23 cellular contexts compared by ENCODE assay signal in the genomic region with DNA sequence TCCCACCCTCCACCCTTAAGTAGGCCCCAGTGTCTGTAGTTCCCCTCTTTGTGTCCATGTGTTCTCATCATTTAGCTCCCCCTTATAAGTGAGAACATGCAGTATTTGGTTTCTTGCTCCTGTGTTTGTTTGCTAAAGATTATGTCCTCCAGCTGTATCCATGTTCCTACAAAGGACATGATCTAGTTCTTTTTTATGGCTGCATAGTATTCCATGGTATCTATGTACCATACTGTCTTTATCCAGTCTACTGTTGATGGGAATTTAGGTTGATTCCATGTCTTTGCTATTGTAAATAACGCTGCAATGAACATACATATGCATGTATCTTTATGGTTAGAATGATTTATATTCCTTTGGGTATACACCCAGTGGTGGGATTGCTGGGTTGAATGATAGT.
DNase-seq lines count a peak whose midpoint lies in the region; ATAC-seq, FAIRE-seq and TF ChIP-seq lines count a peak whose summit lies in the region.
"Had no signal": no experiment of that assay in that cellular context is flagged by ENCODE, and none has a peak within 500 bp of the region (broad histone marks: within the 10 kb centered on the region; RNA-seq: fewer than 3 reads in every experiment).

No MANE protein-coding gene starts in this region.

- TF ChIP-seq EP300 in K562 (IDR thresholded peaks at IDR 0.05; ENCODE audit: low read length): no peak

- DNase-seq in activated CD8-positive, alpha-beta T cell treated with anti-CD3 and anti-CD28 coated beads, Interleukin-2, amount 10 ng/mL, durations not matched to agents 7 days and 5 days: no peak
- DNase-seq in activated CD8-positive, alpha-beta T cell treated with anti-CD3 and anti-CD28 coated beads for 36 hours: no peak
- DNase-seq in CD4-positive, alpha-beta T cell: no peak
- no peak for DNase-seq in K562 (ENCODE audit: extremely low read depth in 1 of 4, low spot score in 3 of 4)
- no peak for DNase-seq in natural killer cell treated with Interleukin-12 subunit alpha and Interleukin-12 subunit beta and Interleukin-15 and Interleukin-18, amount 100 ng/mL, for 72 hours (ENCODE audit: low spot score)
- DNase-seq: DMS79 treated with DMSO at 0.1 percent for 48 hours, GM23248, Kasumi-1, MG63, NCI-H1048, NCI-H1436, NCI-H2029, NCI-H345, NCI-H524 treated with DMSO at 0.1 percent for 48 hours, PC-3, RPMI8226, SHP77 treated with DMSO at 0.1 percent for 48 hours had no signal

- no peak overlapping the region for H3K9ac ChIP-seq in K562 (ENCODE audit: insufficient read depth in 1 of 2, low read depth in 2 of 2, low read length in 2 of 2)
- H3K9ac ChIP-seq: BLaER1, GM23248 had no signal

- POLR2A ChIA-PET in activated CD8-positive, alpha-beta T cell treated with anti-CD3 and anti-CD28 coated beads, Interleukin-2, amount 10 ng/mL, durations not matched to agents 7 days and 5 days (lab: Charles Lee): no interaction called here
- POLR2A ChIA-PET in activated CD8-positive, alpha-beta T cell treated with anti-CD3 and anti-CD28 coated beads for 36 hours (lab: Charles Lee): interaction anchor here (0.6 kb wide), 1 partner anchor 99 kb away, joined by 4 read pairs; no protein-coding TSS in a partner anchor
- POLR2A ChIA-PET in CD4-positive, alpha-beta T cell (lab: Charles Lee): no interaction called here
- POLR2A ChIA-PET in K562 (lab: Yijun Ruan, JAX): no interaction called here

- BruUV-seq in K562 (replicated peaks; lab: Mats Ljungman, UMichigan): no TSS peak

- H3K4me1 ChIP-seq in K562 (replicated peaks in 1 of 2; ENCODE audit: control insufficient read depth in 2 of 2, insufficient read depth in 2 of 2, low read length in 2 of 2): no peaks in the 10 kb centered on the region
- H3K4me1 ChIP-seq: HAP-1 had no signal

- no peak overlapping the region for H3K27ac ChIP-seq in CD4-positive, alpha-beta T cell (ENCODE audit: low read depth, low read length)
- H3K27ac ChIP-seq in K562 (ENCODE audit: extremely low read depth, low read depth, low read length): no peak overlapping the region
- H3K27ac ChIP-seq: BLaER1, GM23248 had no signal

- WGBS in K562 (ENCODE audit: insufficient coverage, low coverage, missing lambda C conversion rate): 0% methylated on average over 1 of the region's 1 CpG

- FAIRE-seq in K562 (lab: Jason Lieb, UNC): no peak
- FAIRE-seq: A204.1 had no signal

- no peak for TF ChIP-seq RAD21 in K562 (CRISPR knock-in tag; conservative IDR thresholded peaks at IDR 0.05 in 1 of 2, IDR thresholded peaks at IDR 0.05 in 1 of 2)

- no peak for TF ChIP-seq CTCF in activated CD8-positive, alpha-beta T cell treated with anti-CD3 and anti-CD28 coated beads for 36 hours (IDR thresholded peaks at IDR 0.05)
- TF ChIP-seq CTCF in CD4-positive, alpha-beta T cell (IDR thresholded peaks at IDR 0.05): no peak
- TF ChIP-seq CTCF in K562 (IDR thresholded peaks at IDR 0.05 in 2 of 3, conservative IDR thresholded peaks at IDR 0.05 in 1 of 3; ENCODE audit: insufficient read depth in 2 of 3, low read depth in 1 of 3, low read length in 3 of 3): no peak

- no peaks in the 10 kb centered on the region for H3K79me2 ChIP-seq in K562 (ENCODE audit: control insufficient read depth, insufficient read depth, low read length)

- no peak for ATAC-seq in activated CD8-positive, alpha-beta T cell treated with anti-CD3 and anti-CD28 coated beads, Interleukin-2, amount 10 ng/mL, durations not matched to agents 7 days and 5 days
- no peak for ATAC-seq in activated CD8-positive, alpha-beta T cell treated with anti-CD3 and anti-CD28 coated beads for 36 hours
- ATAC-seq in CD4-positive, alpha-beta T cell (ENCODE audit: poor library complexity): no peak
- no peak for ATAC-seq in K562
- no peak for ATAC-seq in natural killer cell treated with Interleukin-12 subunit alpha and Interleukin-12 subunit beta and Interleukin-15 and Interleukin-18, amount 100 ng/mL, for 72 hours
- ATAC-seq in HG03108 (IDR thresholded peaks at IDR 0.05; ENCODE audit: unreplicated experiment): no peak
- no peak for ATAC-seq in GM19035 (IDR thresholded peaks at IDR 0.05; ENCODE audit: unreplicated experiment)
- ATAC-seq: PC-3 had no signal

- no peak overlapping the region for H3K4me3 ChIP-seq in K562
- H3K4me3 ChIP-seq: BLaER1, GM23248, HAP-1, MG63 had no signal

- in situ Hi-C loops in K562 (cut with MboI): no loop called here

- intact Hi-C loops in activated CD8-positive, alpha-beta T cell treated with anti-CD3 and anti-CD28 coated beads for 36 hours (cut with micrococcal nuclease): no loop called here
- intact Hi-C loops in CD4-positive, alpha-beta T cell (cut with DNase I, micrococcal nuclease): no loop called here
- intact Hi-C loops in K562 (cut with micrococcal nuclease): loop anchor here (10.0 kb wide), 1 partner anchor 298 kb away; no protein-coding TSS in a partner anchor

- H3K27me3 Mint-ChIP-seq in activated CD8-positive, alpha-beta T cell treated with anti-CD3 and anti-CD28 coated beads, Interleukin-2, amount 10 ng/mL, durations not matched to agents 7 days and 5 days (ENCODE audit: low read depth): no peaks in the 10 kb centered on the region
- no peaks in the 10 kb centered on the region for H3K27me3 Mint-ChIP-seq in activated CD8-positive, alpha-beta T cell treated with anti-CD3 and anti-CD28 coated beads for 36 hours
- H3K27me3 Mint-ChIP-seq in CD4-positive, alpha-beta T cell: no peaks in the 10 kb centered on the region
- no peaks in the 10 kb centered on the region for H3K27me3 Mint-ChIP-seq in natural killer cell treated with Interleukin-12 subunit alpha and Interleukin-12 subunit beta and Interleukin-15 and Interleukin-18, amount 100 ng/mL, for 72 hours
- H3K27me3 Mint-ChIP-seq: IgD-negative memory B cell had no signal

- H3K9me3 Mint-ChIP-seq in activated CD8-positive, alpha-beta T cell treated with anti-CD3 and anti-CD28 coated beads, Interleukin-2, amount 10 ng/mL, durations not matched to agents 7 days and 5 days (ENCODE audit: insufficient read depth): no peaks in the 10 kb centered on the region
- H3K9me3 Mint-ChIP-seq in activated CD8-positive, alpha-beta T cell treated with anti-CD3 and anti-CD28 coated beads for 36 hours: peaks cover 6% of the 10 kb centered on the region
- no peaks in the 10 kb centered on the region for H3K9me3 Mint-ChIP-seq in CD4-positive, alpha-beta T cell
- no peaks in the 10 kb centered on the region for H3K9me3 Mint-ChIP-seq in natural killer cell treated with Interleukin-12 subunit alpha and Interleukin-12 subunit beta and Interleukin-15 and Interleukin-18, amount 100 ng/mL, for 72 hours
- H3K9me3 Mint-ChIP-seq: IgD-negative memory B cell had no signal

- H3K36me3 ChIP-seq in K562 (ENCODE audit: control insufficient read depth, insufficient read depth, low read length): no peaks in the 10 kb centered on the region
- H3K36me3 ChIP-seq: BLaER1, HAP-1, MG63 had no signal

- H3K36me3 Mint-ChIP-seq in activated CD8-positive, alpha-beta T cell treated with anti-CD3 and anti-CD28 coated beads, Interleukin-2, amount 10 ng/mL, durations not matched to agents 7 days and 5 days (ENCODE audit: low read depth): peaks cover 84% of the 10 kb centered on the region
- H3K36me3 Mint-ChIP-seq in activated CD8-positive, alpha-beta T cell treated with anti-CD3 and anti-CD28 coated beads for 36 hours (ENCODE audit: low read depth): peaks cover 81% of the 10 kb centered on the region
- peaks cover 100% of the 10 kb centered on the region for H3K36me3 Mint-ChIP-seq in CD4-positive, alpha-beta T cell (ENCODE audit: low read depth)
- H3K36me3 Mint-ChIP-seq in natural killer cell treated with Interleukin-12 subunit alpha and Interleukin-12 subunit beta and Interleukin-15 and Interleukin-18, amount 100 ng/mL, for 72 hours: peaks cover 46% of the 10 kb centered on the region

- H3K4me3 Mint-ChIP-seq in activated CD8-positive, alpha-beta T cell treated with anti-CD3 and anti-CD28 coated beads, Interleukin-2, amount 10 ng/mL, durations not matched to agents 7 days and 5 days: no peak overlapping the region
- H3K4me3 Mint-ChIP-seq in activated CD8-positive, alpha-beta T cell treated with anti-CD3 and anti-CD28 coated beads for 36 hours: no peak overlapping the region
- H3K4me3 Mint-ChIP-seq in CD4-positive, alpha-beta T cell: no peak overlapping the region
- H3K4me3 Mint-ChIP-seq in natural killer cell treated with Interleukin-12 subunit alpha and Interleukin-12 subunit beta and Interleukin-15 and Interleukin-18, amount 100 ng/mL, for 72 hours: no peak overlapping the region

- CTCF ChIA-PET in activated CD8-positive, alpha-beta T cell treated with anti-CD3 and anti-CD28 coated beads, Interleukin-2, amount 10 ng/mL, durations not matched to agents 7 days and 5 days (lab: Charles Lee): interaction anchor here (0.8 to 2.6 kb wide), 8 partner anchors 9 to 320 kb away, joined by 3 to 9 read pairs (median 4); no protein-coding TSS in a partner anchor
- CTCF ChIA-PET in activated CD8-positive, alpha-beta T cell treated with anti-CD3 and anti-CD28 coated beads for 36 hours (lab: Charles Lee): interaction anchor here (0.6 to 3.9 kb wide), 9 partner anchors 8 to 114 kb away, joined by 3 to 21 read pairs (median 5); no protein-coding TSS in a partner anchor
- CTCF ChIA-PET in CD4-positive, alpha-beta T cell (lab: Charles Lee): interaction anchor here (1.4 kb wide), 1 partner anchor 8 kb away, joined by 3 read pairs; no protein-coding TSS in a partner anchor
- CTCF ChIA-PET in K562 (lab: Yijun Ruan, JAX; ENCODE audit: low intra/inter-chr PET ratio): no interaction called here

- peak overlapping the region; percentile 6 for H3K27ac Mint-ChIP-seq in activated CD8-positive, alpha-beta T cell treated with anti-CD3 and anti-CD28 coated beads, Interleukin-2, amount 10 ng/mL, durations not matched to agents 7 days and 5 days
- no peak overlapping the region for H3K27ac Mint-ChIP-seq in activated CD8-positive, alpha-beta T cell treated with anti-CD3 and anti-CD28 coated beads for 36 hours
- H3K27ac Mint-ChIP-seq in CD4-positive, alpha-beta T cell: peak overlapping the region; percentile 2
- H3K27ac Mint-ChIP-seq in natural killer cell treated with Interleukin-12 subunit alpha and Interleukin-12 subunit beta and Interleukin-15 and Interleukin-18, amount 100 ng/mL, for 72 hours: peak overlapping the region; percentile 1 to 37

- peaks cover 12% of the 10 kb centered on the region for H3K4me1 Mint-ChIP-seq in activated CD8-positive, alpha-beta T cell treated with anti-CD3 and anti-CD28 coated beads, Interleukin-2, amount 10 ng/mL, durations not matched to agents 7 days and 5 days (ENCODE audit: low read depth)
- peaks cover 37% of the 10 kb centered on the region for H3K4me1 Mint-ChIP-seq in activated CD8-positive, alpha-beta T cell treated with anti-CD3 and anti-CD28 coated beads for 36 hours (ENCODE audit: low read depth)
- H3K4me1 Mint-ChIP-seq in CD4-positive, alpha-beta T cell (ENCODE audit: low read depth): peaks cover 51% of the 10 kb centered on the region
- peaks cover 11 to 26% of the 10 kb centered on the region in 2 donors for H3K4me1 Mint-ChIP-seq in natural killer cell treated with Interleukin-12 subunit alpha and Interleukin-12 subunit beta and Interleukin-15 and Interleukin-18, amount 100 ng/mL, for 72 hours (ENCODE audit: low read depth in 2 of 2)

- H2AFZ ChIP-seq in K562 (ENCODE audit: low read depth, low read length): no peak overlapping the region
- H2AFZ ChIP-seq: GM23248 had no signal

- TF ChIP-seq POLR2A in K562 (conservative IDR thresholded peaks at IDR 0.05): no peak

- no peaks in the 10 kb centered on the region for H3K9me3 ChIP-seq in CD4-positive, alpha-beta T cell (ENCODE audit: control insufficient read depth, low read length)
- no peaks in the 10 kb centered on the region for H3K9me3 ChIP-seq in K562 (replicated peaks; ENCODE audit: control insufficient read depth, insufficient read depth, low read depth, low read length)
- H3K9me3 ChIP-seq: BLaER1, HAP-1, MG63 had no signal

- no peaks in the 10 kb centered on the region for H3K27me3 ChIP-seq in CD4-positive, alpha-beta T cell (ENCODE audit: control insufficient read depth, insufficient read depth, low read length)
- no peaks in the 10 kb centered on the region; a peak in 1 of 5 replicates for H3K27me3 ChIP-seq in K562 (ENCODE audit: control insufficient read depth in 2 of 2, insufficient read depth in 2 of 2, low read length in 2 of 2)
- H3K27me3 ChIP-seq: BLaER1, MG63 had no signal

- no peaks in the 10 kb centered on the region for H4K20me1 ChIP-seq in K562 (replicated peaks; ENCODE audit: control insufficient read depth, insufficient read depth, low read length)
- H4K20me1 ChIP-seq: BLaER1 had no signal

- H3K9me1 ChIP-seq in K562 (ENCODE audit: control insufficient read depth, insufficient read depth, low read length): no peaks in the 10 kb centered on the region

- H3K4me2 ChIP-seq in K562 (ENCODE audit: insufficient read depth, low read length): no peak overlapping the region
- H3K4me2 ChIP-seq: BLaER1 had no signal
